In the genomic region with DNA sequence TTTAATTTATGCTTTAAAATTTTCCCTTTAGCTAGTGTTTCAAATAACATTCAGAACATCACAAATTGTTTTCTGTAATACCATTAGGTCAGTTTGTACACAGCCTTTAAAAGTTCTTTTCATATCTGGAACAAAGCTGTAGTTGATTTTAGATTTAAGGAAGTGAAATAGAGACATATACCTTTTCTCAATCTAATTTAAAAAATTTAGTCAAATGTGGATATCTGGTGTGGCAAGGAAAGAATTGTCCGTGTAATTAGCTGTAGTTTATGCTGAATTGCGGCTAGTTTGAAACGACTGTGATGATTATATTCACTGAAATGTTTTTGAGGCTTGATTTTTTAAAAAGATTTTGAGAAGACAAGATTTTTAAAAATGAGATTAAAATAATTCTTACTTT, we compare ENCODE assay signal across 22 cellular contexts.
"Had no signal": no experiment of that assay in that cellular context is flagged by ENCODE, and none has a peak within 500 bp of the region (broad histone marks: within the 10 kb centered on the region; RNA-seq: fewer than 3 reads in every experiment).

No MANE protein-coding gene starts in this region.

- ATAC-seq: activated CD4-positive, CD25-positive, alpha-beta regulatory T cell treated with anti-CD3 and anti-CD28 coated beads, Interleukin-2, amount 50 U/mL, for 24 hours; activated CD8-positive, alpha-beta T cell treated with anti-CD3 and anti-CD28 coated beads for 36 hours; activated T-cell treated with anti-CD3 and anti-CD28 coated beads, Interleukin-2, amount 50 U/mL, for 72 hours; T-cell had no signal

- H3K36me3 ChIP-seq: WERI-Rb-1 had no signal

- H3K36me3 Mint-ChIP-seq: activated naive CD4-positive, alpha-beta T cell treated with anti-CD3 and anti-CD28 coated beads, Interleukin-2, amount 10 ng/mL, durations not matched to agents 7 days and 5 days; activated naive CD8-positive, alpha-beta T cell treated with anti-CD3 and anti-CD28 coated beads for 36 hours; T-cell had no signal

- H3K27me3 Mint-ChIP-seq: activated CD8-positive, alpha-beta T cell treated with anti-CD3 and anti-CD28 coated beads for 36 hours; activated naive CD4-positive, alpha-beta T cell treated with anti-CD3 and anti-CD28 coated beads, Interleukin-2, amount 10 ng/mL, durations not matched to agents 7 days and 5 days; activated naive CD8-positive, alpha-beta T cell treated with anti-CD3 and anti-CD28 coated beads for 36 hours; T-cell had no signal

- H3K4me3 Mint-ChIP-seq: activated CD8-positive, alpha-beta T cell treated with anti-CD3 and anti-CD28 coated beads for 36 hours; activated naive CD4-positive, alpha-beta T cell treated with anti-CD3 and anti-CD28 coated beads, Interleukin-2, amount 10 ng/mL, durations not matched to agents 7 days and 5 days; activated naive CD8-positive, alpha-beta T cell treated with anti-CD3 and anti-CD28 coated beads for 36 hours; activated T-cell treated with anti-CD3 and anti-CD28 coated beads, Interleukin-2, amount 50 U/mL, for 72 hours; T-cell had no signal

- H3K27ac Mint-ChIP-seq: activated CD8-positive, alpha-beta T cell treated with anti-CD3 and anti-CD28 coated beads for 36 hours; activated naive CD4-positive, alpha-beta T cell treated with anti-CD3 and anti-CD28 coated beads, Interleukin-2, amount 10 ng/mL, durations not matched to agents 7 days and 5 days; activated naive CD8-positive, alpha-beta T cell treated with anti-CD3 and anti-CD28 coated beads for 36 hours; activated T-cell treated with anti-CD3 and anti-CD28 coated beads, Interleukin-2, amount 50 U/mL, for 72 hours; activated T-helper 2 cell treated with anti-CD3 and anti-CD28 coated beads, Interferon-gamma antibody, Interleukin-2, Interleukin-4, amounts not matched to agents 10 μg/mL and 5 μg/mL and 100 μg/mL, durations not matched to agents 14 hours and 24 hours and 36 hours; T-cell had no signal

- H3K9me3 Mint-ChIP-seq: activated CD8-positive, alpha-beta T cell treated with anti-CD3 and anti-CD28 coated beads for 36 hours; activated naive CD4-positive, alpha-beta T cell treated with anti-CD3 and anti-CD28 coated beads, Interleukin-2, amount 10 ng/mL, durations not matched to agents 7 days and 5 days; activated naive CD8-positive, alpha-beta T cell treated with anti-CD3 and anti-CD28 coated beads for 36 hours; activated T-cell treated with anti-CD3 and anti-CD28 coated beads, Interleukin-2, amount 50 U/mL, for 72 hours; activated T-helper 2 cell treated with anti-CD3 and anti-CD28 coated beads, Interferon-gamma antibody, Interleukin-2, Interleukin-4, amounts not matched to agents 10 μg/mL and 5 μg/mL and 100 μg/mL, durations not matched to agents 14 hours and 24 hours and 36 hours; T-cell had no signal

- H3K4me1 Mint-ChIP-seq: activated naive CD4-positive, alpha-beta T cell treated with anti-CD3 and anti-CD28 coated beads, Interleukin-2, amount 10 ng/mL, durations not matched to agents 7 days and 5 days; activated naive CD8-positive, alpha-beta T cell treated with anti-CD3 and anti-CD28 coated beads for 36 hours; T-cell had no signal

- H3K27ac ChIP-seq: WERI-Rb-1 had no signal

- DNase-seq: activated CD4-positive, alpha-beta T cell treated with anti-CD3 and anti-CD28 coated beads for 4 hours; activated CD8-positive, alpha-beta memory T cell treated with anti-CD3 and anti-CD28 coated beads, Interleukin-2, amount 50 U/mL, for 4 hours; activated CD8-positive, alpha-beta T cell treated with anti-CD3 and anti-CD28 coated beads for 36 hours; activated gamma-delta T cell treated with Interleukin-2 at 50 U/mL for 16 hours; activated naive CD4-positive, alpha-beta T cell treated with anti-CD3 and anti-CD28 coated beads, Interleukin-2, amount 10 ng/mL, durations not matched to agents 7 days and 5 days; activated naive CD8-positive, alpha-beta T cell treated with anti-CD3 and anti-CD28 coated beads for 36 hours; activated T-cell treated with anti-CD3 and anti-CD28 coated beads, Interleukin-2, amount 50 U/mL, for 72 hours; cerebellar nuclear complex; Kasumi-1; NCI-H1105 treated with DMSO at 0.1 percent for 48 hours; NCI-H1436 treated with DMSO at 0.1 percent for 48 hours; NCI-H187; NCI-H2081; NCI-H510A treated with DMSO at 0.1 percent for 48 hours; NCI-H69; SIG-M5; T-cell; T-helper 2 cell; T1000; WERI-Rb-1 had no signal
